In genomic region chr2:219905640-219906039, GRCh38 we compare ENCODE assay signal across 11 cellular contexts.
"Had no signal": no experiment of that assay in that cellular context is flagged by ENCODE, and none has a peak within 500 bp of the region (broad histone marks: within the 10 kb centered on the region; RNA-seq: fewer than 3 reads in every experiment).

No MANE protein-coding gene starts in this region.

- H3K36me3 ChIP-seq: HAP-1 had no signal

- H3K4me1 ChIP-seq: HAP-1 had no signal

- H3K9ac ChIP-seq: GM23248 had no signal

- H3K27ac ChIP-seq: GM23248 had no signal

- FAIRE-seq: H1, H54 had no signal

- DNase-seq: GOT3, H7, H9, HCEC 1CT, HFFc6 had no signal

- H3K4me3 ChIP-seq: GM23248, GM23338, HAP-1 had no signal

- ATAC-seq: GM23338, HCT116 had no signal

- H2AFZ ChIP-seq: GM23248, GM23338 had no signal

- H3K4me2 ChIP-seq: GM23338 had no signal

- H3K9me3 ChIP-seq: HAP-1 had no signal
